8 cellular contexts compared by ENCODE assay signal in the genomic region with DNA sequence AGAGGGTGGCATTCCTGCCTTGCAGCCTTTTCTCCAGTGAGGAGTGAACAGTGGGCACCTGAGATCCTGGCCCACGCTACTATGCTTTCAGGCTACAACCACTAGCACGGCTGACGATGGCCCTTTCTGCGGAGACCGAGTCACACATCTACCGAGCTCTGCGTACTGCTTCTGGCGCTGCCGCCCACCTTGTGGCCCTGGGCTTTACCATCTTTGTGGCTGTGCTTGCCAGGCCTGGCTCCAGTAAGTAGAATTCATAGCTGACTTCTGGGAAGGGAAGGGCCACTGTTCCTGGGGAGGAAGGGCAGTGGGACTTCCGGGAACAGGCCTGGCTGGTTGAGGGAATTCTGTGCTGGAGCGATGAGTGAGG. TPM values are rescaled to one million over a fixed set of nuclear protein-coding genes. Genes with fewer than 3 reads are reported as not detected.
DNase-seq lines count a peak whose midpoint lies in the region; ATAC-seq, FAIRE-seq and TF ChIP-seq lines count a peak whose summit lies in the region.

No MANE protein-coding gene starts in this region.

- intact Hi-C loops in ascending aorta (cut with DNase I) (loop anchor here (5.0 kb wide), 1 partner anchor 251 kb away; no protein-coding TSS in a partner anchor), tibial artery (cut with DNase I; ENCODE audit: low total_unique reads) (no loop called here)

- peaks cover 18 to 46% of the 10 kb centered on the region in 2 donors for H3K36me3 ChIP-seq in ascending aorta
- H3K36me3 ChIP-seq in liver (ENCODE audit: control insufficient read depth in 4 of 4, insufficient read depth in 3 of 4, low read depth in 1 of 4, low read length in 3 of 4): peaks cover 11 to 31% (median 15%) of the 10 kb centered on the region in 4 donors
- H3K36me3 ChIP-seq in tibial artery: peaks cover 19 to 54% (median 46%) of the 10 kb centered on the region in 3 donors

- H3K9ac ChIP-seq in liver (ENCODE audit: low read depth in 1 of 2, low read length in 2 of 2): peak overlapping the region in 1 of 2 donors; percentile 34

- ATAC-seq in activated T-cell treated with anti-CD3 and anti-CD28 coated beads, Interleukin-2, amount 50 U/mL, for 4 hours: no peak
- no peak for ATAC-seq in GM21576 (IDR thresholded peaks at IDR 0.05; ENCODE audit: unreplicated experiment)

- TF ChIP-seq CTCF in ascending aorta (IDR thresholded peaks at IDR 0.05) (no peak), liver (IDR thresholded peaks at IDR 0.05; ENCODE audit: low read depth, low read length, missing input control) (no peak), tibial artery (IDR thresholded peaks at IDR 0.05) (no peak)

- no peaks in the 10 kb centered on the region for H3K27me3 ChIP-seq in ascending aorta
- H3K27me3 ChIP-seq in liver (ENCODE audit: control insufficient read depth in 4 of 4, insufficient read depth in 4 of 4, low read length in 3 of 4): no peaks in the 10 kb centered on the region
- no peaks in the 10 kb centered on the region for H3K27me3 ChIP-seq in tibial artery

- H3K4me3 ChIP-seq in ascending aorta (peak overlapping the region; percentile 63 to 76), liver (ENCODE audit: low read depth in 1 of 3, low read length in 3 of 3) (peak overlapping the region; percentile 67 to 90 (median 79)), tibial artery (peak overlapping the region; percentile 68 to 84)

- H3K4me1 Mint-ChIP-seq in activated T-cell treated with anti-CD3 and anti-CD28 coated beads, Interleukin-2, amount 50 U/mL, for 4 hours (ENCODE audit: low read depth): peaks cover 53% of the 10 kb centered on the region

- peaks cover 27% of the 10 kb centered on the region for H3K36me3 Mint-ChIP-seq in activated T-cell treated with anti-CD3 and anti-CD28 coated beads, Interleukin-2, amount 50 U/mL, for 4 hours (ENCODE audit: insufficient read depth)

- H3K4me3 Mint-ChIP-seq in activated T-cell treated with anti-CD3 and anti-CD28 coated beads, Interleukin-2, amount 50 U/mL, for 4 hours: peak overlapping the region; percentile 94

- 47% methylated on average over 11 of the region's 11 CpGs for WGBS in liver

- no peak for FAIRE-seq in RCC 7860 (lab: Jason Lieb, UNC)

- H3K27me3 Mint-ChIP-seq in activated T-cell treated with anti-CD3 and anti-CD28 coated beads, Interleukin-2, amount 50 U/mL, for 4 hours (ENCODE audit: low read depth): no peaks in the 10 kb centered on the region

- H3K4me1 ChIP-seq in ascending aorta (peaks cover 15 to 27% of the 10 kb centered on the region in 2 donors), liver (ENCODE audit: control insufficient read depth in 4 of 4, insufficient read depth in 4 of 4, low read length in 3 of 4) (peaks cover 16 to 69% (median 49%) of the 10 kb centered on the region in 4 donors), tibial artery (peaks cover 0 to 52% (median 37%) of the 10 kb centered on the region in 4 donors)

- no peak for DNase-seq in activated T-cell treated with anti-CD3 and anti-CD28 coated beads, Interleukin-2, amount 50 U/mL, for 4 hours
- DNase-seq in activated T-cell treated with anti-CD3 and anti-CD28 coated beads, Interleukin-2, amount 50 U/mL, for 48 hours: no peak
- DNase-seq in ascending aorta (ENCODE audit: low spot score in 2 of 2) (no peak), tibial artery (no peak), RCC 7860 (ENCODE audit: low spot score) (no peak), AG08395 (ENCODE audit: low spot score) (no peak)

- H3K27ac ChIP-seq in ascending aorta (peak overlapping the region; percentile 89 to 93), liver (ENCODE audit: low read depth in 1 of 2, low read length in 2 of 2) (peak overlapping the region; percentile 97 to 98), tibial artery (peak overlapping the region; percentile 88 to 94)

- no peak for TF ChIP-seq RAD21 in liver (IDR thresholded peaks at IDR 0.05)

- H3K9me3 ChIP-seq in ascending aorta: no peaks in the 10 kb centered on the region
- H3K9me3 ChIP-seq in liver (ENCODE audit: control insufficient read depth in 4 of 4, low read length in 3 of 4): no peaks in the 10 kb centered on the region
- H3K9me3 ChIP-seq in tibial artery: no peaks in the 10 kb centered on the region

- no peaks in the 10 kb centered on the region for H3K9me3 Mint-ChIP-seq in activated T-cell treated with anti-CD3 and anti-CD28 coated beads, Interleukin-2, amount 50 U/mL, for 4 hours

TF ChIP-seq in liver, 16 proteins besides CTCF, POLR2A, EP300 and RAD21:
- TF ChIP-seq HNF4G (IDR thresholded peaks at IDR 0.05) (no peak), FOXA2 (IDR thresholded peaks at IDR 0.05) (no peak), HNF4A (conservative IDR thresholded peaks at IDR 0.05) (no peak), GABPA (IDR thresholded peaks at IDR 0.05 in 1 of 2, conservative IDR thresholded peaks at IDR 0.05 in 1 of 2) (no peak), YY1 (IDR thresholded peaks at IDR 0.05) (no peak), SP1 (IDR thresholded peaks at IDR 0.05) (no peak), RXRA (IDR thresholded peaks at IDR 0.05) (no peak), FOXA1 (IDR thresholded peaks at IDR 0.05) (no peak), TAF1 (conservative IDR thresholded peaks at IDR 0.05) (no peak), JUND (IDR thresholded peaks at IDR 0.05) (no peak)
- TF ChIP-seq, protein P1, sequence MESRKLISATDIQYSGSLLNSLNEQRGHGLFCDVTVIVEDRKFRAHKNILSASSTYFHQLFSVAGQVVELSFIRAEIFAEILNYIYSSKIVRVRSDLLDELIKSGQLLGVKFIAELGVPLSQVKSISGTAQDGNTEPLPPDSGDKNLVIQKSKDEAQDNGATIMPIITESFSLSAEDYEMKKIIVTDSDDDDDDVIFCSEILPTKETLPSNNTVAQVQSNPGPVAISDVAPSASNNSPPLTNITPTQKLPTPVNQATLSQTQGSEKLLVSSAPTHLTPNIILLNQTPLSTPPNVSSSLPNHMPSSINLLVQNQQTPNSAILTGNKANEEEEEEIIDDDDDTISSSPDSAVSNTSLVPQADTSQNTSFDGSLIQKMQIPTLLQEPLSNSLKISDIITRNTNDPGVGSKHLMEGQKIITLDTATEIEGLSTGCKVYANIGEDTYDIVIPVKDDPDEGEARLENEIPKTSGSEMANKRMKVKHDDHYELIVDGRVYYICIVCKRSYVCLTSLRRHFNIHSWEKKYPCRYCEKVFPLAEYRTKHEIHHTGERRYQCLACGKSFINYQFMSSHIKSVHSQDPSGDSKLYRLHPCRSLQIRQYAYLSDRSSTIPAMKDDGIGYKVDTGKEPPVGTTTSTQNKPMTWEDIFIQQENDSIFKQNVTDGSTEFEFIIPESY (IDR thresholded peaks at IDR 0.05): no peak
- TF ChIP-seq, protein P2, sequence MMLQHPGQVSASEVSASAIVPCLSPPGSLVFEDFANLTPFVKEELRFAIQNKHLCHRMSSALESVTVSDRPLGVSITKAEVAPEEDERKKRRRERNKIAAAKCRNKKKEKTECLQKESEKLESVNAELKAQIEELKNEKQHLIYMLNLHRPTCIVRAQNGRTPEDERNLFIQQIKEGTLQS (IDR thresholded peaks at IDR 0.05): no peak
- TF ChIP-seq, protein P3, sequence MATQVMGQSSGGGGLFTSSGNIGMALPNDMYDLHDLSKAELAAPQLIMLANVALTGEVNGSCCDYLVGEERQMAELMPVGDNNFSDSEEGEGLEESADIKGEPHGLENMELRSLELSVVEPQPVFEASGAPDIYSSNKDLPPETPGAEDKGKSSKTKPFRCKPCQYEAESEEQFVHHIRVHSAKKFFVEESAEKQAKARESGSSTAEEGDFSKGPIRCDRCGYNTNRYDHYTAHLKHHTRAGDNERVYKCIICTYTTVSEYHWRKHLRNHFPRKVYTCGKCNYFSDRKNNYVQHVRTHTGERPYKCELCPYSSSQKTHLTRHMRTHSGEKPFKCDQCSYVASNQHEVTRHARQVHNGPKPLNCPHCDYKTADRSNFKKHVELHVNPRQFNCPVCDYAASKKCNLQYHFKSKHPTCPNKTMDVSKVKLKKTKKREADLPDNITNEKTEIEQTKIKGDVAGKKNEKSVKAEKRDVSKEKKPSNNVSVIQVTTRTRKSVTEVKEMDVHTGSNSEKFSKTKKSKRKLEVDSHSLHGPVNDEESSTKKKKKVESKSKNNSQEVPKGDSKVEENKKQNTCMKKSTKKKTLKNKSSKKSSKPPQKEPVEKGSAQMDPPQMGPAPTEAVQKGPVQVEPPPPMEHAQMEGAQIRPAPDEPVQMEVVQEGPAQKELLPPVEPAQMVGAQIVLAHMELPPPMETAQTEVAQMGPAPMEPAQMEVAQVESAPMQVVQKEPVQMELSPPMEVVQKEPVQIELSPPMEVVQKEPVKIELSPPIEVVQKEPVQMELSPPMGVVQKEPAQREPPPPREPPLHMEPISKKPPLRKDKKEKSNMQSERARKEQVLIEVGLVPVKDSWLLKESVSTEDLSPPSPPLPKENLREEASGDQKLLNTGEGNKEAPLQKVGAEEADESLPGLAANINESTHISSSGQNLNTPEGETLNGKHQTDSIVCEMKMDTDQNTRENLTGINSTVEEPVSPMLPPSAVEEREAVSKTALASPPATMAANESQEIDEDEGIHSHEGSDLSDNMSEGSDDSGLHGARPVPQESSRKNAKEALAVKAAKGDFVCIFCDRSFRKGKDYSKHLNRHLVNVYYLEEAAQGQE (IDR thresholded peaks at IDR 0.05): no peak

RNA-seq across cellular contexts. Expression of a gene that starts 0.6 kb away (rescaled TPM):
- 10 to 100 TPM; 31.8 to 35.3 (median 33.1) TPM for total RNA-seq in activated T-cell treated with anti-CD3 and anti-CD28 coated beads, Interleukin-2, amount 50 U/mL, for 4 hours
- total RNA-seq in ascending aorta (20.2 TPM), liver (10 to 100 TPM; 12.3 to 16.0 TPM)
- 10 to 100 TPM; 28.2 TPM for polyA plus RNA-seq in liver

RNA-seq across cellular contexts. Expression of a gene that starts 0.7 kb away (rescaled TPM):
- total RNA-seq in activated T-cell treated with anti-CD3 and anti-CD28 coated beads, Interleukin-2, amount 50 U/mL, for 4 hours: 10 to 100 TPM; 34.0 to 46.9 (median 37.0) TPM
- total RNA-seq in ascending aorta (37.8 TPM), liver (10 to 100 TPM; 11.3 to 17.3 TPM)
- 10 to 100 TPM; 11.4 to 16.6 TPM for polyA plus RNA-seq in liver

RNA-seq across cellular contexts. Expression of a gene that starts 5.8 kb away (rescaled TPM):
- 1 to 10 TPM in 1 of 3 donors, under 1 TPM in 2; 0.71 to 1.0 (median 0.96) TPM for total RNA-seq in activated T-cell treated with anti-CD3 and anti-CD28 coated beads, Interleukin-2, amount 50 U/mL, for 4 hours
- total RNA-seq in ascending aorta (not detected), liver (under 1 TPM; 0.09 to 0.75 TPM)
- polyA plus RNA-seq in liver: under 1 TPM; 0.23 to 0.31 TPM

RNA-seq across cellular contexts. Expression of a gene that starts 8.0 kb away (rescaled TPM):
- total RNA-seq in activated T-cell treated with anti-CD3 and anti-CD28 coated beads, Interleukin-2, amount 50 U/mL, for 4 hours: 10 to 100 TPM; 25.2 to 27.4 (median 25.4) TPM
- total RNA-seq in ascending aorta: 55.7 TPM
- 10 to 100 TPM; 18.6 to 20.2 TPM for total RNA-seq in liver
- polyA plus RNA-seq in liver: 10 to 100 TPM; 19.4 to 23.0 TPM

RNA-seq across cellular contexts. Expression of a gene that starts 10.7 kb away (rescaled TPM):
- total RNA-seq in activated T-cell treated with anti-CD3 and anti-CD28 coated beads, Interleukin-2, amount 50 U/mL, for 4 hours: 10 to 100 TPM; 33.7 to 40.3 (median 37.3) TPM
- 34.9 TPM for total RNA-seq in ascending aorta
- 10 to 100 TPM; 12.2 to 13.2 TPM for total RNA-seq in liver
- 10 to 100 TPM in 1 of 2 donors, 1 to 10 TPM in 1; 6.5 to 10.3 TPM for polyA plus RNA-seq in liver
